ENCODE assay signal across 16 cellular contexts in the genomic region with DNA sequence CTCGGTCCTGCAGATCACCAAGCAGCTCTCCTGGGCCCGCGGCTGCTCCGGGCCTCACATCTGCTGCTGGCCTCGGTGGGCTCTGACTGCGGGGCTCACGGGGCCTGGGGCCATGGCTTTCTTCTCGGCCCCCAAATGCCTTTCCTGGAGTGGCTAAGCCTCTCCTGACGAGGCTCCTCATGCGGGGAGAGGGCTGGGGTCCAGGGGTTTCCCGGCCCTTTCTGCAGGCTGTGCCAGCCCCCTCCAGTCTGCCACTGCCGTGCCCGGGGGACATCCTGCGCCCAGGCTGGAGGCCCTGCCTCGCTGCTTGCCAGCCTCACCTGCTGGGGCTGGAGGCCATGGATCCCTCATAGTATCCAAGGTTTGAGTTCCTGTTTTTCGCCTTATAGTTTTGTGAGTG. TPM values are rescaled to one million over a fixed set of nuclear protein-coding genes. Genes with fewer than 3 reads are reported as not detected.
DNase-seq lines count a peak whose midpoint lies in the region; ATAC-seq and TF ChIP-seq lines count a peak whose summit lies in the region.
"Had no signal": no experiment of that assay in that cellular context is flagged by ENCODE, and none has a peak within 500 bp of the region (broad histone marks: within the 10 kb centered on the region; RNA-seq: fewer than 3 reads in every experiment).

No MANE protein-coding gene starts in this region.

- peak; percentile 50 for DNase-seq in H7
- DNase-seq in WERI-Rb-1, result no peak
- DNase-seq in spleen, result peak; percentile 64
- no peak for DNase-seq in activated naive CD8-positive, alpha-beta T cell treated with anti-CD3 and anti-CD28 coated beads for 36 hours
- DNase-seq in PC-3, result no peak
- DNase-seq: C1 segment of cervical spinal cord; Calu3; CD4-positive, alpha-beta memory T cell; COR-L47; DMS53; DND-41; GOT3; H9 had no signal

- H3K9me3 Mint-ChIP-seq in activated naive CD8-positive, alpha-beta T cell treated with anti-CD3 and anti-CD28 coated beads for 36 hours, result no peaks in the 10 kb centered on the region
- H3K9me3 Mint-ChIP-seq: H9 had no signal

- WGBS in spleen, 5 donors, result 91 to 98% (median 96%) methylated on average over 7 to 16 of the region's 16 CpGs

- TF ChIP-seq CTCF in WERI-Rb-1 (IDR thresholded peaks at IDR 0.05; ENCODE audit: low read depth, low read length) (no peak), spleen (IDR thresholded peaks at IDR 0.05 in 8 of 11, conservative IDR thresholded peaks at IDR 0.05 in 3 of 11) (no peak), PC-3 (conservative IDR thresholded peaks at IDR 0.05; ENCODE audit: low read depth, low read length) (no peak)

- H3K79me2 ChIP-seq in PC-3 (ENCODE audit: low read length), result no peaks in the 10 kb centered on the region

- no peak overlapping the region for H3K27ac Mint-ChIP-seq in activated naive CD8-positive, alpha-beta T cell treated with anti-CD3 and anti-CD28 coated beads for 36 hours
- H3K27ac Mint-ChIP-seq: CD4-positive, alpha-beta memory T cell; H9 had no signal

- no TSS peak for BruUV-seq in PC-3 (replicated peaks; lab: Mats Ljungman, UMichigan)

- H2AFZ ChIP-seq in PC-3 (ENCODE audit: low read length), result no peak overlapping the region

- no peak overlapping the region for H3K4me2 ChIP-seq in PC-3 (ENCODE audit: low read length)

- H3K4me3 Mint-ChIP-seq in activated naive CD8-positive, alpha-beta T cell treated with anti-CD3 and anti-CD28 coated beads for 36 hours, result no peak overlapping the region
- H3K4me3 Mint-ChIP-seq: CD4-positive, alpha-beta memory T cell; H9 had no signal

- POLR2A ChIA-PET in PC-3 (lab: Charles Lee; ENCODE audit: unreplicated experiment), result no interaction called here

- no peaks in the 10 kb centered on the region for H3K27me3 Mint-ChIP-seq in activated naive CD8-positive, alpha-beta T cell treated with anti-CD3 and anti-CD28 coated beads for 36 hours
- H3K27me3 Mint-ChIP-seq: CD4-positive, alpha-beta memory T cell had no signal

- H3K4me1 Mint-ChIP-seq in activated naive CD8-positive, alpha-beta T cell treated with anti-CD3 and anti-CD28 coated beads for 36 hours, result peaks cover 2% of the 10 kb centered on the region
- H3K4me1 Mint-ChIP-seq: CD4-positive, alpha-beta memory T cell had no signal

- H3K36me3 ChIP-seq in H7 (replicated peaks; ENCODE audit: control insufficient read depth, insufficient read depth, low read length) (no peaks in the 10 kb centered on the region; the same call in 1 of the 2 replicates), WERI-Rb-1 (peaks cover 50% of the 10 kb centered on the region), muscle layer of colon (ENCODE audit: insufficient read depth, low read length) (peaks cover 14% of the 10 kb centered on the region), spleen (peaks cover 0 to 47% (median 3%) of the 10 kb centered on the region in 6 donors), PC-3 (ENCODE audit: low read depth, low read length) (peaks cover 12% of the 10 kb centered on the region)

- H3K4me1 ChIP-seq in muscle layer of colon (ENCODE audit: insufficient read depth, low read length) (no peaks in the 10 kb centered on the region), spleen (no peaks in the 10 kb centered on the region), PC-3 (ENCODE audit: insufficient read depth, low read length) (no peaks in the 10 kb centered on the region)

- no peaks in the 10 kb centered on the region for H3F3A ChIP-seq in PC-3 (ENCODE audit: low read length, unreplicated experiment)

- H3K9ac ChIP-seq in muscle layer of colon (ENCODE audit: low read length) (no peak overlapping the region), PC-3 (ENCODE audit: low read length) (no peak overlapping the region)

- intact Hi-C loops in spleen (cut with DNase I; ENCODE audit: low total_unique reads), result no loop called here
- intact Hi-C loops in PC-3 (cut with micrococcal nuclease), result no loop called here

- H3K27ac ChIP-seq in WERI-Rb-1, result peak overlapping the region; percentile 44
- peak overlapping the region; percentile 34 for H3K27ac ChIP-seq in muscle layer of colon (ENCODE audit: low read depth, low read length)
- H3K27ac ChIP-seq in spleen, result no peak overlapping the region
- H3K27ac ChIP-seq in PC-3 (ENCODE audit: low read length), result no peak overlapping the region

- H3K27me3 ChIP-seq in H7 (ENCODE audit: control insufficient read depth, insufficient read depth, low read length) (no peaks in the 10 kb centered on the region), WERI-Rb-1 (ENCODE audit: insufficient read depth, low read depth, severe bottlenecking) (no peaks in the 10 kb centered on the region), muscle layer of colon (ENCODE audit: control insufficient read depth in 1 of 2, insufficient read depth in 2 of 2, low read length in 2 of 2) (no peaks in the 10 kb centered on the region), spleen (replicated peaks in 1 of 7) (no peaks in the 10 kb centered on the region), PC-3 (ENCODE audit: low read length) (no peaks in the 10 kb centered on the region)

- no peaks in the 10 kb centered on the region for H3K9me2 ChIP-seq in PC-3 (replicated peaks; ENCODE audit: low read length)

- no peak for TF ChIP-seq POLR2A in spleen (IDR thresholded peaks at IDR 0.05)

- H4K20me1 ChIP-seq in PC-3 (ENCODE audit: low read length), result no peaks in the 10 kb centered on the region

- H3K4me3 ChIP-seq in H7 (ENCODE audit: insufficient read depth, low read depth, low read length) (no peak overlapping the region), WERI-Rb-1 (ENCODE audit: low read depth, low read length) (no peak overlapping the region), muscle layer of colon (ENCODE audit: low read depth in 1 of 2, low read length in 2 of 2) (no peak overlapping the region), spleen (no peak overlapping the region), PC-3 (ENCODE audit: low read length) (no peak overlapping the region)

- CTCF ChIA-PET in PC-3 (lab: Charles Lee), result no interaction called here

- ATAC-seq in HG03135 (IDR thresholded peaks at IDR 0.05; ENCODE audit: unreplicated experiment) (no peak), PC-3 (no peak)
- ATAC-seq: HCT116 had no signal

- H3K9me3 ChIP-seq in WERI-Rb-1 (ENCODE audit: severe bottlenecking) (peaks cover 8% of the 10 kb centered on the region), muscle layer of colon (ENCODE audit: low read length) (no peaks in the 10 kb centered on the region), spleen (no peaks in the 10 kb centered on the region), PC-3 (ENCODE audit: low read length) (no peaks in the 10 kb centered on the region)

- peaks cover 20% of the 10 kb centered on the region for H3K36me3 Mint-ChIP-seq in activated naive CD8-positive, alpha-beta T cell treated with anti-CD3 and anti-CD28 coated beads for 36 hours
- H3K36me3 Mint-ChIP-seq: CD4-positive, alpha-beta memory T cell had no signal

RNA-seq across cellular contexts. Expression of gene PRELID3A, which starts 23.8 kb away (rescaled TPM):
- total RNA-seq in H7 (2014; rRNA removed; shearing (Covaris generic)), result 5.4 and 7.8 TPM in 2 replicates
- 1 to 10 TPM; 2.4 to 5.1 (median 3.5) TPM for total RNA-seq in spleen
- polyA plus RNA-seq in spleen, result 1 to 10 TPM in 2 of 3 donors, under 1 TPM in 1; 0.93 to 2.0 (median 1.1) TPM
- total RNA-seq in activated naive CD8-positive, alpha-beta T cell treated with anti-CD3 and anti-CD28 coated beads for 36 hours, result 1 to 10 TPM; 7.4 to 8.2 TPM
- 9.7 and 16.5 TPM in 2 replicates for total RNA-seq in PC-3 (2014; rRNA removed)
- polyA plus RNA-seq: CD4-positive, alpha-beta memory T cell had no signal

RNA-seq across cellular contexts. Expression of gene AFG3L2, which starts 54.5 kb away (rescaled TPM):
- total RNA-seq in H7 (2014; rRNA removed; shearing (Covaris generic)), result 108 and 132 TPM in 2 replicates
- 10 to 100 TPM; 28.5 to 42.4 (median 35.8) TPM for total RNA-seq in spleen
- 10 to 100 TPM; 16.0 to 22.2 (median 17.3) TPM for polyA plus RNA-seq in spleen
- 10 to 100 TPM; 80.4 to 80.7 TPM for total RNA-seq in activated naive CD8-positive, alpha-beta T cell treated with anti-CD3 and anti-CD28 coated beads for 36 hours
- 79.3 and 95.7 TPM in 2 replicates for total RNA-seq in PC-3 (2014; rRNA removed)

Comparison
In these comparisons a context has a peak if more than half of its experiments do, and no peak if none do; other contexts are left out.
1. DNase-seq: peak in H7 (single experiment) and spleen (single experiment); none in WERI-Rb-1 (single experiment), activated naive CD8-positive, alpha-beta T cell treated with anti-CD3 and anti-CD28 coated beads for 36 hours (single experiment) and PC-3 (single experiment).
2. H3K27ac ChIP-seq: peak in WERI-Rb-1 (single experiment) and muscle layer of colon (single experiment); none in spleen (0 of 8) and PC-3 (single experiment).